8 cellular contexts compared by ENCODE assay signal in genomic region chr11:95337972-95338429, GRCh38.
DNase-seq lines count a peak whose midpoint lies in the region; ATAC-seq and TF ChIP-seq lines count a peak whose summit lies in the region.

No MANE protein-coding gene starts in this region.

- in situ Hi-C loops in brain microvascular endothelial cell (cut with HindIII; ENCODE audit: low pct_ligation_motif_present, low sequenced_read_pairs): no loop called here

- H3K9ac ChIP-seq in duodenal mucosa (ENCODE audit: low read depth in 1 of 2, low read length in 2 of 2): peak overlapping the region in 1 of 2 donors; percentile 11

- no peaks in the 10 kb centered on the region for H3K9me3 ChIP-seq in duodenal mucosa (ENCODE audit: control insufficient read depth in 1 of 2, low read length in 2 of 2)
- H3K9me3 ChIP-seq in neutrophil: no peaks in the 10 kb centered on the region

- H3K4me3 ChIP-seq in duodenal mucosa (ENCODE audit: low read depth in 1 of 2, low read length in 2 of 2) (no peak overlapping the region), neutrophil (ENCODE audit: low read depth in 1 of 2, low read length in 1 of 2) (no peak overlapping the region), brain microvascular endothelial cell (ENCODE audit: low read depth, low read length) (no peak overlapping the region)

- H3K4me1 ChIP-seq in duodenal mucosa (ENCODE audit: control insufficient read depth in 1 of 2, insufficient read depth in 2 of 2, low read length in 2 of 2) (peaks cover 7 to 19% of the 10 kb centered on the region in 2 donors), neutrophil (ENCODE audit: control insufficient read depth in 1 of 2, insufficient read depth in 1 of 2, low read depth in 1 of 2, low read length in 1 of 2) (peaks cover 18 to 30% of the 10 kb centered on the region in 2 experiments)

- H3K27ac ChIP-seq in duodenal mucosa (ENCODE audit: low read depth, low read length) (peak overlapping the region; percentile 47), neutrophil (peak overlapping the region; percentile 59), brain microvascular endothelial cell (no peak overlapping the region)

- H3K36me3 ChIP-seq in duodenal mucosa (ENCODE audit: control insufficient read depth in 1 of 2, insufficient read depth in 2 of 2, low read length in 2 of 2) (no peaks in the 10 kb centered on the region), neutrophil (no peaks in the 10 kb centered on the region), brain microvascular endothelial cell (replicated peaks) (no peaks in the 10 kb centered on the region)

- DNase-seq in brain microvascular endothelial cell (no peak), DMS53 (lab: John Stamatoyannopoulos, UW) (no peak), NCI-H1092 (lab: John Stamatoyannopoulos, UW) (no peak), NCI-H187 (lab: John Stamatoyannopoulos, UW) (no peak)

- peak; percentile 2 for ATAC-seq in GM18868 (IDR thresholded peaks at IDR 0.05; ENCODE audit: unreplicated experiment)
- peak; percentile 2 for ATAC-seq in HG02938 (IDR thresholded peaks at IDR 0.05; ENCODE audit: unreplicated experiment)

- TF ChIP-seq CTCF in neutrophil (IDR thresholded peaks at IDR 0.05): no peak
- TF ChIP-seq CTCF in brain microvascular endothelial cell (IDR thresholded peaks at IDR 0.05; ENCODE audit: low read depth, low read length, missing control alignments): no peak

- no peaks in the 10 kb centered on the region for H3K27me3 ChIP-seq in duodenal mucosa (ENCODE audit: control insufficient read depth in 1 of 2, insufficient read depth in 2 of 2, low read length in 2 of 2)
- no peaks in the 10 kb centered on the region for H3K27me3 ChIP-seq in neutrophil
- no peaks in the 10 kb centered on the region for H3K27me3 ChIP-seq in brain microvascular endothelial cell (replicated peaks)
